In the genomic region with DNA sequence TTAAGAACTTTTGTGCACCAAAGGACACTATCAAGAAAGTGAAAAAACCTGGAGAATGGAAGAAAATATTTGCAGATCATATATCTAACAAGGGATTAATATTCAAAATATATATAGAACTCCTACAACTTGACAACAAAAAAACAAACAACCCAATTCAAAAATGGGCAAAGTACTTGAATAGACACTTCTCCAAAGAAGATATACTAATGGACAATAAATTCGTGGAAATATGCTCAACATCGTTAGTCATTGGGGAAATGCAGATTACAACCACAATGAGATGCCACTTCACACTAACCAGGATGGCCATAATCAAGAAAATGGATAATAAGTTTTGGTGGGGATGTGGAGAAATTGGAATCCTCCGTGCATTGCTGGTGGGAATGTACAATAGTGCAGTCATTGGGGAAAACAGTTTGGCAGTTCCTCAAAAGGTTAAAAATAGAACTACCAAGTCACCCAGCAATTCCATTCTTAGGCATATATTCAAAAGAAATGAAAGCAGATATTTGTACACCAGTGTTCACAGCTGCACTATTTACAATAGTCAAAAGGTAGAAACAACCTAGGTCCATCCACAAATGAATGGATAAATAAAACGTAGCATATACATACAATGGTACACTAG, we compare ENCODE assay signal across 16 cellular contexts. TPM values are rescaled to one million over a fixed set of nuclear protein-coding genes. Genes with fewer than 3 reads are reported as not detected.
DNase-seq lines count a peak whose midpoint lies in the region; ATAC-seq and TF ChIP-seq lines count a peak whose summit lies in the region.
"Had no signal": no experiment of that assay in that cellular context is flagged by ENCODE, and none has a peak within 500 bp of the region (broad histone marks: within the 10 kb centered on the region; RNA-seq: fewer than 3 reads in every experiment).

No MANE protein-coding gene starts in this region.

- H3K27ac Mint-ChIP-seq in CD4-positive, CD25-positive, alpha-beta regulatory T cell: no peak overlapping the region
- H3K27ac Mint-ChIP-seq in Caco-2 (ENCODE audit: unreplicated experiment): peak overlapping the region; percentile 94
- no peak overlapping the region for H3K27ac Mint-ChIP-seq in activated CD4-positive, alpha-beta memory T cell treated with anti-CD3 and anti-CD28 coated beads for 36 hours

- H3K27me3 ChIP-seq in CD4-positive, CD25-positive, alpha-beta regulatory T cell (ENCODE audit: control insufficient read depth, insufficient read depth, low read length): no peaks in the 10 kb centered on the region
- H3K27me3 ChIP-seq in Caco-2 (replicated peaks; ENCODE audit: control insufficient read depth, insufficient read depth, low read length) (no peaks in the 10 kb centered on the region), left lung (peaks cover 11 to 42% of the 10 kb centered on the region in 2 donors)

- no peak overlapping the region for H3K27ac ChIP-seq in CD4-positive, CD25-positive, alpha-beta regulatory T cell (ENCODE audit: insufficient read depth, low read length, poor library complexity, severe bottlenecking)
- H3K27ac ChIP-seq in left lung: peak overlapping the region; percentile 88 to 89
- H3K27ac ChIP-seq: SJSA1, thoracic aorta had no signal

- peaks cover 32% of the 10 kb centered on the region for H3K4me1 ChIP-seq in CD4-positive, CD25-positive, alpha-beta regulatory T cell (ENCODE audit: control insufficient read depth, insufficient read depth, low read length, poor library complexity, severe bottlenecking)
- peaks cover 11% of the 10 kb centered on the region for H3K4me1 ChIP-seq in Caco-2
- peaks cover 3 to 24% of the 10 kb centered on the region in 2 donors for H3K4me1 ChIP-seq in left lung
- H3K4me1 ChIP-seq: SJSA1 had no signal

- TF ChIP-seq CTCF in Caco-2 (IDR thresholded peaks at IDR 0.05; ENCODE audit: insufficient read depth in 1 of 2, low read depth in 1 of 2, low read length in 1 of 2, severe bottlenecking in 1 of 2, unreplicated experiment in 1 of 2) (no peak), left lung (IDR thresholded peaks at IDR 0.05) (no peak)

- H3K4me3 Mint-ChIP-seq in CD4-positive, CD25-positive, alpha-beta regulatory T cell: peak overlapping the region; percentile 93 to 96 (median 94)
- H3K4me3 Mint-ChIP-seq in Caco-2 (ENCODE audit: unreplicated experiment): peak overlapping the region; percentile 86
- H3K4me3 Mint-ChIP-seq in activated CD4-positive, alpha-beta memory T cell treated with anti-CD3 and anti-CD28 coated beads for 36 hours: peak overlapping the region; percentile 14

- CTCF ChIA-PET in Caco-2 (lab: Charles Lee): no interaction called here
- CTCF ChIA-PET in activated CD4-positive, alpha-beta memory T cell treated with anti-CD3 and anti-CD28 coated beads for 36 hours (lab: Charles Lee): no interaction called here

- intact Hi-C loops in Caco-2 (cut with micrococcal nuclease; ENCODE audit: unreplicated experiment) (loop anchor here (5.0 to 10.0 kb wide), 2 partner anchors 109 to 182 kb away; a partner anchor contains a TSS), left lung (cut with DNase I) (no loop called here)
- intact Hi-C loops in activated CD4-positive, alpha-beta memory T cell treated with anti-CD3 and anti-CD28 coated beads for 36 hours (cut with micrococcal nuclease): loop anchor here (1.0 to 2.0 kb wide), 2 partner anchors 30 to 91 kb away; no protein-coding TSS in a partner anchor

- H3K36me3 Mint-ChIP-seq in CD4-positive, CD25-positive, alpha-beta regulatory T cell: peaks cover 14% of the 10 kb centered on the region
- H3K36me3 Mint-ChIP-seq in Caco-2 (ENCODE audit: insufficient read depth, unreplicated experiment): peaks cover 44% of the 10 kb centered on the region
- H3K36me3 Mint-ChIP-seq in activated CD4-positive, alpha-beta memory T cell treated with anti-CD3 and anti-CD28 coated beads for 36 hours: peaks cover 19% of the 10 kb centered on the region

- no peak for DNase-seq in CD4-positive, CD25-positive, alpha-beta regulatory T cell
- DNase-seq in Caco-2 (no peak), left lung (no peak), RKO (ENCODE audit: low spot score) (no peak), NCI-H187 treated with DMSO at 0.1 percent for 48 hours (lab: John Stamatoyannopoulos, UW) (no peak)
- no peak for DNase-seq in activated CD4-positive, alpha-beta memory T cell treated with anti-CD3 and anti-CD28 coated beads for 36 hours
- DNase-seq: cerebellar nuclear complex; KBM-7; NCI-H1436; sigmoid colon; stimulated activated CD4-positive, alpha-beta T cell treated with anti-CD3 and anti-CD28 coated beads, Interleukin-4, amount 100 ng/mL, for 1 hour had no signal

- POLR2A ChIA-PET in Caco-2 (lab: Charles Lee): no interaction called here
- POLR2A ChIA-PET in activated CD4-positive, alpha-beta memory T cell treated with anti-CD3 and anti-CD28 coated beads for 36 hours (lab: Charles Lee): no interaction called here

- H3K4me3 ChIP-seq in CD4-positive, CD25-positive, alpha-beta regulatory T cell (ENCODE audit: low read depth, low read length): no peak overlapping the region
- H3K4me3 ChIP-seq in Caco-2 (ENCODE audit: low read depth, low read length) (no peak overlapping the region; the same call in 1 of the 2 replicates), left lung (no peak overlapping the region)
- H3K4me3 ChIP-seq: sigmoid colon, SJSA1 had no signal

- H3K9me3 Mint-ChIP-seq in CD4-positive, CD25-positive, alpha-beta regulatory T cell: peaks cover 0 to 13% (median 4%) of the 10 kb centered on the region in 7 donors
- peaks cover 12% of the 10 kb centered on the region for H3K9me3 Mint-ChIP-seq in Caco-2 (ENCODE audit: unreplicated experiment)
- H3K9me3 Mint-ChIP-seq in activated CD4-positive, alpha-beta memory T cell treated with anti-CD3 and anti-CD28 coated beads for 36 hours: peaks cover 2% of the 10 kb centered on the region

- peaks cover 6% of the 10 kb centered on the region for H3K36me3 ChIP-seq in CD4-positive, CD25-positive, alpha-beta regulatory T cell (ENCODE audit: control insufficient read depth, insufficient read depth, low read length)
- H3K36me3 ChIP-seq in Caco-2 (ENCODE audit: control insufficient read depth, insufficient read depth, low read length) (peaks cover 5% of the 10 kb centered on the region), left lung (no peaks in the 10 kb centered on the region)
- H3K36me3 ChIP-seq: sigmoid colon, SJSA1, thoracic aorta had no signal

- peaks cover 37% of the 10 kb centered on the region for H3K27me3 Mint-ChIP-seq in CD4-positive, CD25-positive, alpha-beta regulatory T cell
- H3K27me3 Mint-ChIP-seq in Caco-2 (ENCODE audit: insufficient read depth, unreplicated experiment): peaks cover 4% of the 10 kb centered on the region
- peaks cover 1% of the 10 kb centered on the region for H3K27me3 Mint-ChIP-seq in activated CD4-positive, alpha-beta memory T cell treated with anti-CD3 and anti-CD28 coated beads for 36 hours

- no peak for ATAC-seq in CD4-positive, CD25-positive, alpha-beta regulatory T cell (ENCODE audit: low read depth in 2 of 2)
- ATAC-seq in left lung: no peak
- ATAC-seq in GM21717 (IDR thresholded peaks at IDR 0.05; ENCODE audit: unreplicated experiment): no peak

- H3K4me1 Mint-ChIP-seq in CD4-positive, CD25-positive, alpha-beta regulatory T cell: peaks cover 6 to 42% (median 25%) of the 10 kb centered on the region in 4 donors
- peaks cover 21% of the 10 kb centered on the region for H3K4me1 Mint-ChIP-seq in Caco-2 (ENCODE audit: low read depth, unreplicated experiment)
- peaks cover 42% of the 10 kb centered on the region for H3K4me1 Mint-ChIP-seq in activated CD4-positive, alpha-beta memory T cell treated with anti-CD3 and anti-CD28 coated beads for 36 hours (ENCODE audit: low read depth)

- no peaks in the 10 kb centered on the region for H3K9me3 ChIP-seq in CD4-positive, CD25-positive, alpha-beta regulatory T cell (ENCODE audit: control insufficient read depth in 2 of 2, low read length in 2 of 2)
- H3K9me3 ChIP-seq in Caco-2 (peaks cover 8% of the 10 kb centered on the region), left lung (peaks cover 0 to 5% of the 10 kb centered on the region in 2 donors)
- H3K9me3 ChIP-seq: sigmoid colon, SJSA1, thoracic aorta had no signal

- BruUV-seq in Caco-2 (replicated peaks; lab: Mats Ljungman, UMichigan): no TSS peak

RNA-seq across cellular contexts. Expression of a gene that starts 2.2 kb away (rescaled TPM):
- 28.1 TPM for total RNA-seq in CD4-positive, CD25-positive, alpha-beta regulatory T cell
- polyA plus RNA-seq in CD4-positive, CD25-positive, alpha-beta regulatory T cell: 10 to 100 TPM; 47.8 to 66.1 (median 53.7) TPM
- total RNA-seq in Caco-2 (2022): 172 and 197 TPM in 2 replicates
- total RNA-seq in activated CD4-positive, alpha-beta memory T cell treated with anti-CD3 and anti-CD28 coated beads for 36 hours: 10 to 100 TPM; 25.4 to 28.7 TPM
- total RNA-seq in left lung: 100 to 1,000 TPM in 1 of 2 donors, 10 to 100 TPM in 1; 65.4 to 130 TPM

RNA-seq across cellular contexts. Expression of a gene that starts 18.0 kb away (rescaled TPM):
- not detected for total RNA-seq in CD4-positive, CD25-positive, alpha-beta regulatory T cell
- not detected for polyA plus RNA-seq in CD4-positive, CD25-positive, alpha-beta regulatory T cell
- total RNA-seq in Caco-2 (2022) (not detected in 2 replicates), left lung (under 1 TPM in 1 of 2 donors, not detected in 1; 0.20 TPM)
- total RNA-seq in activated CD4-positive, alpha-beta memory T cell treated with anti-CD3 and anti-CD28 coated beads for 36 hours: under 1 TPM in 1 of 2 experiments, not detected in 1; 0.19 TPM
- total RNA-seq: Daoy, frontal cortex, sigmoid colon, SJSA1, thoracic aorta had no signal
- polyA plus RNA-seq: sigmoid colon had no signal

RNA-seq across cellular contexts. Expression of a gene that starts 22.2 kb away (rescaled TPM):
- 277 TPM for total RNA-seq in CD4-positive, CD25-positive, alpha-beta regulatory T cell
- polyA plus RNA-seq in CD4-positive, CD25-positive, alpha-beta regulatory T cell: 10 to 100 TPM in 1 of 4 donors, 1 to 10 TPM in 3; 5.9 to 10.1 (median 6.8) TPM
- 105 and 108 TPM in 2 replicates for total RNA-seq in Caco-2 (2022)
- 100 to 1,000 TPM; 117 to 121 TPM for total RNA-seq in activated CD4-positive, alpha-beta memory T cell treated with anti-CD3 and anti-CD28 coated beads for 36 hours
- 100 to 1,000 TPM; 123 to 148 TPM for total RNA-seq in left lung

RNA-seq across cellular contexts. Expression of a gene that starts 35.7 kb away (rescaled TPM):
- total RNA-seq in CD4-positive, CD25-positive, alpha-beta regulatory T cell: 0.32 TPM
- not detected for polyA plus RNA-seq in CD4-positive, CD25-positive, alpha-beta regulatory T cell
- total RNA-seq in Caco-2 (2022) (not detected in 2 replicates), left lung (1 to 10 TPM; 1.1 to 1.9 TPM)
- total RNA-seq in activated CD4-positive, alpha-beta memory T cell treated with anti-CD3 and anti-CD28 coated beads for 36 hours: not detected
- total RNA-seq: Daoy, frontal cortex, SJSA1 had no signal

RNA-seq across cellular contexts. Expression of a gene that starts 45.4 kb away (rescaled TPM):
- not detected for total RNA-seq in CD4-positive, CD25-positive, alpha-beta regulatory T cell
- under 1 TPM in 2 of 4 donors, not detected in 2; 0.16 to 0.28 TPM for polyA plus RNA-seq in CD4-positive, CD25-positive, alpha-beta regulatory T cell
- total RNA-seq in Caco-2 (2022) (0.41 TPM in 1 of 2 replicates, not detected in the other), left lung (not detected)
- total RNA-seq in activated CD4-positive, alpha-beta memory T cell treated with anti-CD3 and anti-CD28 coated beads for 36 hours: under 1 TPM; 0.43 to 0.44 TPM
- total RNA-seq: Daoy, frontal cortex had no signal

Comparison
In these comparisons a context has a peak if more than half of its experiments do, and no peak if none do; other contexts are left out.
1. H3K4me3 Mint-ChIP-seq: peak in every context shown above with its lines; median percentile 94 in CD4-positive, CD25-positive, alpha-beta regulatory T cell; 86 in Caco-2; 14 in activated CD4-positive, alpha-beta memory T cell treated with anti-CD3 and anti-CD28 coated beads for 36 hours.
2. intact Hi-C loops: an anchor here in Caco-2 (5.0 to 10.0 kb wide) and activated CD4-positive, alpha-beta memory T cell treated with anti-CD3 and anti-CD28 coated beads for 36 hours (1.0 to 2.0 kb wide); none called in left lung.